Comparison of ENCODE assay signal across 11 cellular contexts in genomic region chr6:3419624-3420272, GRCh38. TPM values are rescaled to one million over a fixed set of nuclear protein-coding genes. Genes with fewer than 3 reads are reported as not detected.
A peak's percentile ranks its signal among the peaks of the same experiment; 100 is the strongest.
DNase-seq lines count a peak whose midpoint lies in the region; ATAC-seq and TF ChIP-seq lines count a peak whose summit lies in the region.
"Had no signal": no experiment of that assay in that cellular context is flagged by ENCODE, and none has a peak within 500 bp of the region (broad histone marks: within the 10 kb centered on the region; RNA-seq: fewer than 3 reads in every experiment).

No MANE protein-coding gene starts in this region.

- peak overlapping the region; percentile 76 for H3K27ac ChIP-seq in PC-9

- H3F3A ChIP-seq in PC-9 (ENCODE audit: insufficient read depth, low read depth), result peaks cover 25% of the 10 kb centered on the region; the same call in 1 of the 2 replicates

- no peaks in the 10 kb centered on the region for H3K9me3 ChIP-seq in PC-9 (ENCODE audit: insufficient read depth, low read depth)

- H2AFZ ChIP-seq in PC-9, result no peak overlapping the region

- BruUV-seq in PC-9 (replicated peaks; lab: Mats Ljungman, UMichigan), result no TSS peak

- peak; percentile 12 for DNase-seq in activated CD4-positive, alpha-beta T cell treated with anti-CD3 and anti-CD28 coated beads for 48 hours
- DNase-seq in activated CD4-positive, alpha-beta T cell treated with anti-CD3 and anti-CD28 coated beads for 1 hour, result no peak
- DNase-seq in PC-9 (peak in 1 of 2 experiments; percentile 78), fibroblast of peridontal ligament (ENCODE audit: extremely low read depth) (peak; percentile 58), superior temporal gyrus (ENCODE audit: extremely low spot score) (peak; percentile 63), GM13976 (ENCODE audit: low spot score) (no peak), dedifferentiated amniotic fluid mesenchymal stem cell (ENCODE audit: extremely low spot score) (no peak)
- DNase-seq: activated effector memory CD4-positive, alpha-beta T cell treated with Interleukin-2 at 50 U/mL for 16 hours; MM.1S; right cardiac atrium had no signal

- H4K20me1 ChIP-seq in PC-9 (ENCODE audit: insufficient read depth), result no peaks in the 10 kb centered on the region

- ATAC-seq in HG02970 (IDR thresholded peaks at IDR 0.05; ENCODE audit: low FRiP score, unreplicated experiment), result no peak
- ATAC-seq: right cardiac atrium had no signal

- no peak overlapping the region for H3K4me3 ChIP-seq in PC-9

- H3K36me3 ChIP-seq in PC-9 (ENCODE audit: low read depth), result no peaks in the 10 kb centered on the region

- intact Hi-C loops in PC-9 (cut with micrococcal nuclease; ENCODE audit: unreplicated experiment), result loop anchor here (2.0 to 5.0 kb wide), 6 partner anchors 13 to 313 kb away; partner anchors contain the start of gene SLC22A23

- CTCF ChIA-PET in PC-9 (lab: Charles Lee), result interaction anchor here (0.8 kb wide), 1 partner anchor 35 kb away, joined by 3 read pairs; no protein-coding TSS in a partner anchor

- peak overlapping the region; percentile 71; the same call in 1 of the 2 replicates for H3K4me2 ChIP-seq in PC-9

- H3K4me1 ChIP-seq in PC-9 (replicated peaks; ENCODE audit: insufficient read depth), result peaks cover 59% of the 10 kb centered on the region

- no peaks in the 10 kb centered on the region for H3K27me3 ChIP-seq in PC-9 (ENCODE audit: insufficient read depth, low read depth)

- in situ Hi-C loops in GM13976 (cut with MboI; ENCODE audit: low sequenced_read_pairs, unreplicated experiment), result loop anchor here (10.0 kb wide), 1 partner anchor 315 kb away; no protein-coding TSS in a partner anchor

- peaks cover 23% of the 10 kb centered on the region; the same call in 1 of the 2 replicates for H3K79me2 ChIP-seq in PC-9 (ENCODE audit: low read depth)

- POLR2A ChIA-PET in PC-9 (lab: Charles Lee; ENCODE audit: unreplicated experiment), result interaction anchor here (0.6 kb wide), 1 partner anchor 79 kb away, joined by 8 read pairs; no protein-coding TSS in a partner anchor

- no peaks in the 10 kb centered on the region for H3K9me2 ChIP-seq in PC-9 (ENCODE audit: insufficient read depth)

- TF ChIP-seq CTCF in PC-9 (conservative IDR thresholded peaks at IDR 0.05), result no peak
- TF ChIP-seq CTCF in GM13976 (IDR thresholded peaks at IDR 0.05; ENCODE audit: borderline replicate concordance, control extremely low read depth, extremely low read depth, insufficient read depth, missing control alignments), result no peak

RNA-seq across cellular contexts. Expression of gene SLC22A23, which starts 37.1 kb away (rescaled TPM):
- 13.5 and 16.3 TPM in 2 replicates for total RNA-seq in PC-9 (2021)

Comparison
In these comparisons a context has a peak if more than half of its experiments do, and no peak if none do; other contexts are left out.
1. DNase-seq: peak in activated CD4-positive, alpha-beta T cell treated with anti-CD3 and anti-CD28 coated beads for 48 hours (single experiment), fibroblast of peridontal ligament (single experiment) and superior temporal gyrus (single experiment); none in activated CD4-positive, alpha-beta T cell treated with anti-CD3 and anti-CD28 coated beads for 1 hour (single experiment), GM13976 (single experiment) and dedifferentiated amniotic fluid mesenchymal stem cell (single experiment).